Comparison of ENCODE assay signal across 8 cellular contexts in genomic region chr2:231785822-231786176, GRCh38. TPM values are rescaled to one million over a fixed set of nuclear protein-coding genes. Genes with fewer than 3 reads are reported as not detected.
DNase-seq lines count a peak whose midpoint lies in the region; ATAC-seq and TF ChIP-seq lines count a peak whose summit lies in the region.

No MANE protein-coding gene starts in this region.

- H3K4me3 ChIP-seq in iPS-20b (ENCODE audit: low read length) = peak overlapping the region; percentile 77
- H3K4me3 ChIP-seq in thoracic aorta = peak overlapping the region; percentile 89

- no peak for TF ChIP-seq CTCF in activated CD8-positive, alpha-beta T cell treated with anti-CD3 and anti-CD28 coated beads for 36 hours (IDR thresholded peaks at IDR 0.05)
- no peak for TF ChIP-seq CTCF in thoracic aorta (IDR thresholded peaks at IDR 0.05)

- H3K27me3 ChIP-seq in iPS-20b (ENCODE audit: insufficient read depth, low read length) = no peaks in the 10 kb centered on the region
- no peaks in the 10 kb centered on the region for H3K27me3 ChIP-seq in thoracic aorta (replicated peaks; ENCODE audit: insufficient read depth)

- H3K27ac ChIP-seq in iPS-20b (ENCODE audit: low read length) = peak overlapping the region; percentile 92
- H3K27ac ChIP-seq in thoracic aorta = peak overlapping the region in 1 of 2 donors; percentile 43

- intact Hi-C loops in activated CD8-positive, alpha-beta T cell treated with anti-CD3 and anti-CD28 coated beads for 36 hours (cut with micrococcal nuclease) = no loop called here

- no peak for DNase-seq in activated CD8-positive, alpha-beta memory T cell treated with anti-CD3 and anti-CD28 coated beads, Interleukin-2, amount 10 ng/mL, durations not matched to agents 7 days and 5 days
- DNase-seq in activated CD8-positive, alpha-beta memory T cell treated with anti-CD3 and anti-CD28 coated beads, Interleukin-2, amount 50 U/mL, for 48 hours = no peak
- no peak for DNase-seq in activated CD8-positive, alpha-beta T cell treated with anti-CD3 and anti-CD28 coated beads for 36 hours
- DNase-seq in thoracic aorta (ENCODE audit: low spot score) = no peak
- DNase-seq in DMS53 treated with DMSO at 0.1 percent for 48 hours (lab: John Stamatoyannopoulos, UW; ENCODE audit: unreplicated experiment) = no peak
- no peak for DNase-seq in dermis blood vessel endothelial cell

- H3K4me1 ChIP-seq in iPS-20b (ENCODE audit: insufficient read depth, low read length) (peaks cover 16% of the 10 kb centered on the region), thoracic aorta (ENCODE audit: control insufficient read depth in 1 of 2, low read depth in 2 of 2) (peaks cover 21 to 46% of the 10 kb centered on the region in 2 donors)

- H3K9ac ChIP-seq in iPS-20b (ENCODE audit: low read depth, low read length) = peak overlapping the region; percentile 92

- CTCF ChIA-PET in activated CD8-positive, alpha-beta memory T cell treated with anti-CD3 and anti-CD28 coated beads, Interleukin-2, amount 10 ng/mL, durations not matched to agents 7 days and 5 days (lab: Charles Lee) = interaction anchor here (0.9 to 2.4 kb wide), 11 partner anchors 10 to 184 kb away, joined by 3 to 12 read pairs (median 6); no protein-coding TSS in a partner anchor
- CTCF ChIA-PET in activated CD8-positive, alpha-beta T cell treated with anti-CD3 and anti-CD28 coated beads for 36 hours (lab: Charles Lee) = interaction anchor here (0.8 to 2.0 kb wide), 7 partner anchors 11 to 111 kb away, joined by 3 to 13 read pairs (median 4); no protein-coding TSS in a partner anchor

- POLR2A ChIA-PET in activated CD8-positive, alpha-beta T cell treated with anti-CD3 and anti-CD28 coated beads for 36 hours (lab: Charles Lee) = interaction anchor here (0.5 to 3.5 kb wide), 11 partner anchors 8 to 520 kb away, joined by 3 to 15 read pairs (median 3); partner anchors contain the start of gene PTMA

- H3K27ac Mint-ChIP-seq in activated CD8-positive, alpha-beta memory T cell treated with anti-CD3 and anti-CD28 coated beads, Interleukin-2, amount 10 ng/mL, durations not matched to agents 7 days and 5 days = peak overlapping the region; percentile 80
- H3K27ac Mint-ChIP-seq in activated CD8-positive, alpha-beta T cell treated with anti-CD3 and anti-CD28 coated beads for 36 hours = peak overlapping the region; percentile 90

- peaks cover 56% of the 10 kb centered on the region for H3K4me1 Mint-ChIP-seq in activated CD8-positive, alpha-beta memory T cell treated with anti-CD3 and anti-CD28 coated beads, Interleukin-2, amount 10 ng/mL, durations not matched to agents 7 days and 5 days
- H3K4me1 Mint-ChIP-seq in activated CD8-positive, alpha-beta T cell treated with anti-CD3 and anti-CD28 coated beads for 36 hours (ENCODE audit: low read depth) = peaks cover 56% of the 10 kb centered on the region

- H3K9me3 Mint-ChIP-seq in activated CD8-positive, alpha-beta memory T cell treated with anti-CD3 and anti-CD28 coated beads, Interleukin-2, amount 10 ng/mL, durations not matched to agents 7 days and 5 days (ENCODE audit: low read depth) = no peaks in the 10 kb centered on the region
- H3K9me3 Mint-ChIP-seq in activated CD8-positive, alpha-beta T cell treated with anti-CD3 and anti-CD28 coated beads for 36 hours = no peaks in the 10 kb centered on the region

- no peaks in the 10 kb centered on the region for H3K27me3 Mint-ChIP-seq in activated CD8-positive, alpha-beta memory T cell treated with anti-CD3 and anti-CD28 coated beads, Interleukin-2, amount 10 ng/mL, durations not matched to agents 7 days and 5 days
- H3K27me3 Mint-ChIP-seq in activated CD8-positive, alpha-beta T cell treated with anti-CD3 and anti-CD28 coated beads for 36 hours = no peaks in the 10 kb centered on the region

- H3K4me3 Mint-ChIP-seq in activated CD8-positive, alpha-beta memory T cell treated with anti-CD3 and anti-CD28 coated beads, Interleukin-2, amount 10 ng/mL, durations not matched to agents 7 days and 5 days = peak overlapping the region; percentile 92
- peak overlapping the region; percentile 81 for H3K4me3 Mint-ChIP-seq in activated CD8-positive, alpha-beta T cell treated with anti-CD3 and anti-CD28 coated beads for 36 hours

- peaks cover 6% of the 10 kb centered on the region for H3K36me3 Mint-ChIP-seq in activated CD8-positive, alpha-beta memory T cell treated with anti-CD3 and anti-CD28 coated beads, Interleukin-2, amount 10 ng/mL, durations not matched to agents 7 days and 5 days
- H3K36me3 Mint-ChIP-seq in activated CD8-positive, alpha-beta T cell treated with anti-CD3 and anti-CD28 coated beads for 36 hours (ENCODE audit: low read depth) = peaks cover 6% of the 10 kb centered on the region

- ATAC-seq in activated CD8-positive, alpha-beta memory T cell treated with anti-CD3 and anti-CD28 coated beads, Interleukin-2, amount 10 ng/mL, durations not matched to agents 7 days and 5 days = no peak
- no peak for ATAC-seq in activated CD8-positive, alpha-beta T cell treated with anti-CD3 and anti-CD28 coated beads for 36 hours
- no peak for ATAC-seq in thoracic aorta (ENCODE audit: insufficient number of reproducible peaks, low FRiP score, low read depth)
- ATAC-seq in HG03457 (IDR thresholded peaks at IDR 0.05; ENCODE audit: unreplicated experiment) = no peak

- H3K36me3 ChIP-seq in iPS-20b (ENCODE audit: insufficient read depth, low read depth, low read length) (peaks cover 22% of the 10 kb centered on the region; the same call in 1 of the 2 replicates), thoracic aorta (no peaks in the 10 kb centered on the region)

- H3K9me3 ChIP-seq in iPS-20b (ENCODE audit: insufficient read depth, low read depth, low read length) (no peaks in the 10 kb centered on the region), thoracic aorta (no peaks in the 10 kb centered on the region)

RNA-seq across cellular contexts. Expression of gene COPS7B, which starts 0.4 kb away (rescaled TPM):
- total RNA-seq in activated CD8-positive, alpha-beta memory T cell treated with anti-CD3 and anti-CD28 coated beads, Interleukin-2, amount 10 ng/mL, durations not matched to agents 7 days and 5 days = 10 to 100 TPM; 47.3 to 54.4 TPM
- total RNA-seq in activated CD8-positive, alpha-beta T cell treated with anti-CD3 and anti-CD28 coated beads for 36 hours = 10 to 100 TPM; 51.3 to 53.6 TPM
- total RNA-seq in thoracic aorta = 10 to 100 TPM; 25.5 to 25.7 TPM
- 16.7 and 18.6 TPM in 2 replicates for total RNA-seq in dermis blood vessel endothelial cell

RNA-seq across cellular contexts. Expression of gene PDE6D, which starts 4.7 kb away (rescaled TPM):
- 10 to 100 TPM; 37.5 to 41.7 TPM for total RNA-seq in activated CD8-positive, alpha-beta memory T cell treated with anti-CD3 and anti-CD28 coated beads, Interleukin-2, amount 10 ng/mL, durations not matched to agents 7 days and 5 days
- 10 to 100 TPM; 22.8 to 23.5 TPM for total RNA-seq in activated CD8-positive, alpha-beta T cell treated with anti-CD3 and anti-CD28 coated beads for 36 hours
- 10 to 100 TPM; 24.9 to 30.2 TPM for total RNA-seq in thoracic aorta
- 22.7 and 29.8 TPM in 2 replicates for total RNA-seq in dermis blood vessel endothelial cell
